Comparison of ENCODE assay signal across 21 cellular contexts in genomic region chr11:6457581-6458320, GRCh38. TPM values are rescaled to one million over a fixed set of nuclear protein-coding genes. Genes with fewer than 3 reads are reported as not detected.
DNase-seq lines count a peak whose midpoint lies in the region; ATAC-seq, FAIRE-seq and TF ChIP-seq lines count a peak whose summit lies in the region.
"Had no signal": no experiment of that assay in that cellular context is flagged by ENCODE, and none has a peak within 500 bp of the region (broad histone marks: within the 10 kb centered on the region; RNA-seq: fewer than 3 reads in every experiment).

No MANE protein-coding gene starts in this region.

- H3K9ac ChIP-seq in HepG2 (ENCODE audit: insufficient read depth, low read depth, low read length) = no peak overlapping the region
- H3K9ac ChIP-seq: BLaER1 had no signal

- H3K4me1 ChIP-seq in HepG2 (ENCODE audit: insufficient read depth, low read length) = no peaks in the 10 kb centered on the region
- H3K4me1 ChIP-seq: BLaER1, SJCRH30 had no signal

- H4K20me1 ChIP-seq in HepG2 (ENCODE audit: insufficient read depth, low read length) = no peaks in the 10 kb centered on the region
- H4K20me1 ChIP-seq: BLaER1 had no signal

- 98% methylated on average over 23 of the region's 26 CpGs for WGBS in HepG2 (ENCODE audit: low lambda C conversion rate)

- no peaks in the 10 kb centered on the region for H3K9me3 ChIP-seq in HepG2 (ENCODE audit: low read length)
- H3K9me3 ChIP-seq: BLaER1, SJCRH30 had no signal

- peak; percentile 15 for ATAC-seq in esophagus mucosa
- peak; percentile 26 for ATAC-seq in sciatic nerve
- ATAC-seq in HepG2 = no peak
- ATAC-seq: SK-N-SH treated with all-trans-retinoic acid at 6 μM for 48 hours had no signal

- no peak overlapping the region for H3K4me2 ChIP-seq in HepG2 (ENCODE audit: low read depth, low read length)
- H3K4me2 ChIP-seq: BLaER1 had no signal

- no peak for FAIRE-seq in HepG2 (lab: Jason Lieb, UNC)
- FAIRE-seq: A204.1, D721Med, GM19239, H54 had no signal

- H3K27me3 ChIP-seq in H7 (ENCODE audit: control insufficient read depth, insufficient read depth, low read length) (no peaks in the 10 kb centered on the region), HepG2 (ENCODE audit: control insufficient read depth in 1 of 2, insufficient read depth in 2 of 2, low read length in 2 of 2) (no peaks in the 10 kb centered on the region)
- H3K27me3 ChIP-seq: BLaER1, SJCRH30 had no signal

- in situ Hi-C loops in HepG2 (cut with HindIII; ENCODE audit: extremely low pct_ligation_motif_present, low pct_unique_long_range_greater_than_20kb) = no loop called here

- DNase-seq in H7 (peak; percentile 35), sciatic nerve (ENCODE audit: low spot score) (no peak), NCI-H1092 treated with DMSO at 0.1 percent for 48 hours (lab: John Stamatoyannopoulos, UW) (no peak), pons (ENCODE audit: low spot score) (no peak), HepG2 (ENCODE audit: low spot score) (no peak)
- DNase-seq: CD4-positive, CD25-positive, alpha-beta regulatory T cell; Karpas-422; NCI-H1105; NCI-H146; NCI-H1930; NCI-H2107; NCI-H524 treated with DMSO at 0.1 percent for 48 hours; NCI-H774; SJCRH30 had no signal

- CTCF ChIA-PET in HepG2 (lab: Yijun Ruan, JAX; ENCODE audit: low intra/inter-chr PET ratio, low total read pairs) = no interaction called here

- no peak for TF ChIP-seq CTCF in HepG2 (CRISPR knock-in tag; IDR thresholded peaks at IDR 0.05)

- no peak for TF ChIP-seq POLR2A in HepG2 (IDR thresholded peaks at IDR 0.05; ENCODE audit: insufficient read depth in 1 of 2, low read depth in 2 of 2, low read length in 2 of 2)

- H3K36me3 ChIP-seq in H7 (replicated peaks; ENCODE audit: control insufficient read depth, insufficient read depth, low read length) (peaks cover 4% of the 10 kb centered on the region), HepG2 (replicated peaks in 1 of 2; ENCODE audit: control insufficient read depth in 1 of 2, insufficient read depth in 2 of 2, low read length in 2 of 2) (peaks cover 0 to 7% of the 10 kb centered on the region in 2 experiments; a peak in 3 of 5 replicates)
- H3K36me3 ChIP-seq: SJCRH30 had no signal

- no peak overlapping the region for H2AFZ ChIP-seq in HepG2 (ENCODE audit: low read length)

- no peaks in the 10 kb centered on the region for H3K79me2 ChIP-seq in HepG2 (ENCODE audit: insufficient read depth, low read length)

- H3K4me3 ChIP-seq in H7 (ENCODE audit: insufficient read depth, low read depth, low read length) (no peak overlapping the region), HepG2 (replicated peaks in 1 of 3; ENCODE audit: insufficient read depth in 1 of 3, low read depth in 2 of 3, low read length in 3 of 3) (no peak overlapping the region)
- H3K4me3 ChIP-seq: BLaER1, SJCRH30 had no signal

- TF ChIP-seq RAD21 in HepG2 (CRISPR knock-in tag; IDR thresholded peaks at IDR 0.05) = no peak

- no peak for TF ChIP-seq EP300 in HepG2 (IDR thresholded peaks at IDR 0.05; ENCODE audit: low read depth in 2 of 2, low read length in 2 of 2)
- no peak for TF ChIP-seq EP300 in HepG2 (CRISPR knock-in tag; IDR thresholded peaks at IDR 0.05; ENCODE audit: borderline replicate concordance)

- intact Hi-C loops in sciatic nerve (cut with DNase I) (no loop called here), HepG2 (cut with micrococcal nuclease; ENCODE audit: unreplicated experiment) (no loop called here)

- BruUV-seq in HepG2 (replicated peaks; lab: Mats Ljungman, UMichigan) = no TSS peak

- H3K27ac ChIP-seq in HepG2 (ENCODE audit: extremely low read length, insufficient read depth, low read length) = no peak overlapping the region
- H3K27ac ChIP-seq: BLaER1, SJCRH30 had no signal

- POLR2A ChIA-PET in HepG2 (lab: Yijun Ruan, JAX) = no interaction called here

RNA-seq across cellular contexts. Expression of gene TRIM3, which starts 16.0 kb away (rescaled TPM):
- total RNA-seq in H7 (2014; rRNA removed; shearing (Covaris generic)) = 18.3 and 24.9 TPM in 2 replicates
- total RNA-seq in esophagus mucosa = 2.7 TPM
- total RNA-seq in sciatic nerve = 24.6 TPM
- 2.8 and 6.3 TPM in 2 replicates for total RNA-seq in HepG2 (2016; rRNA removed; fragmentation: Illumina TruSeq; extraction: Trizol)
- 0.40 and 0.79 TPM in 2 replicates for total RNA-seq in HepG2 (2016; cell fraction: cytosol; rRNA removed; fragmentation: Illumina TruSeq; extraction: Trizol; ENCODE audit: low read depth)
- total RNA-seq in HepG2 (2016; cell fraction: insoluble cytoplasmic fraction; rRNA removed; fragmentation: Illumina TruSeq; extraction: Trizol) = 2.4 and 5.9 TPM in 2 replicates
- total RNA-seq in HepG2 (2016; cell fraction: membrane; rRNA removed; fragmentation: Illumina TruSeq; extraction: Trizol) = 1.2 and 1.5 TPM in 2 replicates
- 9.6 and 9.9 TPM in 2 replicates for total RNA-seq in HepG2 (2016; cell fraction: nucleus; rRNA removed; fragmentation: Illumina TruSeq; extraction: Trizol)
- 3.6 and 4.9 TPM in 2 replicates for polyA plus RNA-seq in HepG2 (2011; rRNA removed)
- 1.5 and 2.1 TPM in 2 replicates for polyA plus RNA-seq in HepG2 (2011; cell fraction: cytosol; rRNA removed)
- 25.2 and 26.5 TPM in 2 replicates for polyA plus RNA-seq in HepG2 (2011; cell fraction: nucleus; rRNA removed)
- polyA plus RNA-seq in HepG2 (2012) = 2.3 and 2.8 TPM in 2 replicates
- polyA plus RNA-seq in HepG2 (2016; cell fraction: cytosol; fragmentation: Illumina TruSeq; extraction: Trizol; ENCODE audit: low read depth) = 0.49 and 0.53 TPM in 2 replicates
- 1.6 and 2.7 TPM in 2 replicates for polyA plus RNA-seq in HepG2 (2016; cell fraction: insoluble cytoplasmic fraction; fragmentation: Illumina TruSeq; extraction: Trizol; ENCODE audit: low read depth)
- polyA plus RNA-seq in HepG2 (2016; cell fraction: membrane; fragmentation: Illumina TruSeq; extraction: Trizol; ENCODE audit: low read depth) = 0.80 and 1.3 TPM in 2 replicates
- polyA plus RNA-seq in HepG2 (2016; cell fraction: nucleus; fragmentation: Illumina TruSeq; extraction: Trizol; ENCODE audit: insufficient read depth, low read depth) = 25.5 and 27.0 TPM in 2 replicates
- 5.6 and 9.8 TPM in 2 replicates for polyA minus RNA-seq in HepG2 (2011; rRNA and poly(A)+ RNA removed; ENCODE audit: low replicate concordance)
- polyA minus RNA-seq in HepG2 (2011; cell fraction: cytosol; rRNA and poly(A)+ RNA removed) = 1.6 and 3.3 TPM in 2 replicates
- polyA minus RNA-seq in HepG2 (2011; cell fraction: nucleus; rRNA and poly(A)+ RNA removed) = 6.6 and 8.3 TPM in 2 replicates

RNA-seq across cellular contexts. Expression of gene HPX, which starts 17.0 kb away (rescaled TPM):
- 3.2 TPM in 1 of 2 replicates, not detected in the other for total RNA-seq in H7 (2014; rRNA removed; shearing (Covaris generic))
- total RNA-seq in esophagus mucosa = 0.64 TPM
- 2.8 TPM for total RNA-seq in sciatic nerve
- total RNA-seq in HepG2 (2016; rRNA removed; fragmentation: Illumina TruSeq; extraction: Trizol) = 29.6 and 57.4 TPM in 2 replicates
- total RNA-seq in HepG2 (2016; cell fraction: cytosol; rRNA removed; fragmentation: Illumina TruSeq; extraction: Trizol; ENCODE audit: low read depth) = 7.4 and 9.1 TPM in 2 replicates
- total RNA-seq in HepG2 (2016; cell fraction: insoluble cytoplasmic fraction; rRNA removed; fragmentation: Illumina TruSeq; extraction: Trizol) = 28.5 and 59.2 TPM in 2 replicates
- total RNA-seq in HepG2 (2016; cell fraction: membrane; rRNA removed; fragmentation: Illumina TruSeq; extraction: Trizol) = 9.6 and 11.3 TPM in 2 replicates
- total RNA-seq in HepG2 (2016; cell fraction: nucleus; rRNA removed; fragmentation: Illumina TruSeq; extraction: Trizol) = 60.0 and 62.1 TPM in 2 replicates
- 6.2 and 9.2 TPM in 2 replicates for polyA plus RNA-seq in HepG2 (2011; rRNA removed)
- 7.9 and 10.5 TPM in 2 replicates for polyA plus RNA-seq in HepG2 (2011; cell fraction: cytosol; rRNA removed)
- 6.2 and 6.6 TPM in 2 replicates for polyA plus RNA-seq in HepG2 (2011; cell fraction: nucleus; rRNA removed)
- polyA plus RNA-seq in HepG2 (2012) = 1.3 and 1.4 TPM in 2 replicates
- polyA plus RNA-seq in HepG2 (2016; cell fraction: cytosol; fragmentation: Illumina TruSeq; extraction: Trizol; ENCODE audit: low read depth) = 6.7 and 7.9 TPM in 2 replicates
- 28.3 and 32.1 TPM in 2 replicates for polyA plus RNA-seq in HepG2 (2016; cell fraction: insoluble cytoplasmic fraction; fragmentation: Illumina TruSeq; extraction: Trizol; ENCODE audit: low read depth)
- 8.6 and 17.5 TPM in 2 replicates for polyA plus RNA-seq in HepG2 (2016; cell fraction: membrane; fragmentation: Illumina TruSeq; extraction: Trizol; ENCODE audit: low read depth)
- 86.2 and 88.6 TPM in 2 replicates for polyA plus RNA-seq in HepG2 (2016; cell fraction: nucleus; fragmentation: Illumina TruSeq; extraction: Trizol; ENCODE audit: insufficient read depth, low read depth)
- 0.26 and 20.4 TPM in 2 replicates for polyA minus RNA-seq in HepG2 (2011; rRNA and poly(A)+ RNA removed; ENCODE audit: low replicate concordance)
- polyA minus RNA-seq in HepG2 (2011; cell fraction: cytosol; rRNA and poly(A)+ RNA removed) = 3.1 and 4.2 TPM in 2 replicates
- polyA minus RNA-seq in HepG2 (2011; cell fraction: nucleus; rRNA and poly(A)+ RNA removed) = 4.1 and 4.5 TPM in 2 replicates
- total RNA-seq: SJCRH30 had no signal
- polyA plus RNA-seq: CD4-positive, CD25-positive, alpha-beta regulatory T cell had no signal

RNA-seq across cellular contexts. Expression of gene ARFIP2, which starts 23.4 kb away (rescaled TPM):
- 56.0 and 57.1 TPM in 2 replicates for total RNA-seq in H7 (2014; rRNA removed; shearing (Covaris generic))
- 36.3 TPM for total RNA-seq in esophagus mucosa
- 35.0 TPM for total RNA-seq in sciatic nerve
- 58.9 and 60.2 TPM in 2 replicates for total RNA-seq in HepG2 (2016; rRNA removed; fragmentation: Illumina TruSeq; extraction: Trizol)
- total RNA-seq in HepG2 (2016; cell fraction: cytosol; rRNA removed; fragmentation: Illumina TruSeq; extraction: Trizol; ENCODE audit: low read depth) = 17.5 and 22.7 TPM in 2 replicates
- total RNA-seq in HepG2 (2016; cell fraction: insoluble cytoplasmic fraction; rRNA removed; fragmentation: Illumina TruSeq; extraction: Trizol) = 61.0 and 64.1 TPM in 2 replicates
- total RNA-seq in HepG2 (2016; cell fraction: membrane; rRNA removed; fragmentation: Illumina TruSeq; extraction: Trizol) = 47.3 and 49.4 TPM in 2 replicates
- total RNA-seq in HepG2 (2016; cell fraction: nucleus; rRNA removed; fragmentation: Illumina TruSeq; extraction: Trizol) = 42.8 and 48.3 TPM in 2 replicates
- polyA plus RNA-seq in HepG2 (2011; rRNA removed) = 56.6 TPM in 2 replicates
- polyA plus RNA-seq in HepG2 (2011; cell fraction: cytosol; rRNA removed) = 46.2 and 52.7 TPM in 2 replicates
- 94.3 and 111 TPM in 2 replicates for polyA plus RNA-seq in HepG2 (2011; cell fraction: nucleus; rRNA removed)
- polyA plus RNA-seq in HepG2 (2012) = 27.4 and 32.7 TPM in 2 replicates
- polyA plus RNA-seq in HepG2 (2016; cell fraction: cytosol; fragmentation: Illumina TruSeq; extraction: Trizol; ENCODE audit: low read depth) = 19.3 and 24.9 TPM in 2 replicates
- 64.8 and 65.3 TPM in 2 replicates for polyA plus RNA-seq in HepG2 (2016; cell fraction: insoluble cytoplasmic fraction; fragmentation: Illumina TruSeq; extraction: Trizol; ENCODE audit: low read depth)
- polyA plus RNA-seq in HepG2 (2016; cell fraction: membrane; fragmentation: Illumina TruSeq; extraction: Trizol; ENCODE audit: low read depth) = 38.0 and 38.5 TPM in 2 replicates
- 93.4 and 95.4 TPM in 2 replicates for polyA plus RNA-seq in HepG2 (2016; cell fraction: nucleus; fragmentation: Illumina TruSeq; extraction: Trizol; ENCODE audit: insufficient read depth, low read depth)
- 40.2 and 91.9 TPM in 2 replicates for polyA minus RNA-seq in HepG2 (2011; rRNA and poly(A)+ RNA removed; ENCODE audit: low replicate concordance)
- polyA minus RNA-seq in HepG2 (2011; cell fraction: cytosol; rRNA and poly(A)+ RNA removed) = 13.5 and 13.6 TPM in 2 replicates
- 52.7 and 55.4 TPM in 2 replicates for polyA minus RNA-seq in HepG2 (2011; cell fraction: nucleus; rRNA and poly(A)+ RNA removed)

RNA-seq across cellular contexts. Expression of gene TIMM10B, which starts 23.6 kb away (rescaled TPM):
- total RNA-seq in H7 (2014; rRNA removed; shearing (Covaris generic)) = 23.1 and 24.9 TPM in 2 replicates
- total RNA-seq in esophagus mucosa = 24.8 TPM
- 51.5 TPM for total RNA-seq in sciatic nerve
- 39.5 and 60.1 TPM in 2 replicates for total RNA-seq in HepG2 (2016; rRNA removed; fragmentation: Illumina TruSeq; extraction: Trizol)
- 10.8 and 13.1 TPM in 2 replicates for total RNA-seq in HepG2 (2016; cell fraction: cytosol; rRNA removed; fragmentation: Illumina TruSeq; extraction: Trizol; ENCODE audit: low read depth)
- total RNA-seq in HepG2 (2016; cell fraction: insoluble cytoplasmic fraction; rRNA removed; fragmentation: Illumina TruSeq; extraction: Trizol) = 43.3 and 66.3 TPM in 2 replicates
- total RNA-seq in HepG2 (2016; cell fraction: membrane; rRNA removed; fragmentation: Illumina TruSeq; extraction: Trizol) = 26.2 and 32.5 TPM in 2 replicates
- total RNA-seq in HepG2 (2016; cell fraction: nucleus; rRNA removed; fragmentation: Illumina TruSeq; extraction: Trizol) = 41.4 and 43.0 TPM in 2 replicates
- 34.9 and 38.5 TPM in 2 replicates for polyA plus RNA-seq in HepG2 (2011; rRNA removed)
- polyA plus RNA-seq in HepG2 (2011; cell fraction: cytosol; rRNA removed) = 34.0 and 35.1 TPM in 2 replicates
- 67.7 and 87.1 TPM in 2 replicates for polyA plus RNA-seq in HepG2 (2011; cell fraction: nucleus; rRNA removed)
- polyA plus RNA-seq in HepG2 (2012) = 20.8 and 27.0 TPM in 2 replicates
- 11.9 and 14.7 TPM in 2 replicates for polyA plus RNA-seq in HepG2 (2016; cell fraction: cytosol; fragmentation: Illumina TruSeq; extraction: Trizol; ENCODE audit: low read depth)
- polyA plus RNA-seq in HepG2 (2016; cell fraction: insoluble cytoplasmic fraction; fragmentation: Illumina TruSeq; extraction: Trizol; ENCODE audit: low read depth) = 45.0 and 46.2 TPM in 2 replicates
- 19.4 and 23.0 TPM in 2 replicates for polyA plus RNA-seq in HepG2 (2016; cell fraction: membrane; fragmentation: Illumina TruSeq; extraction: Trizol; ENCODE audit: low read depth)
- 39.7 and 43.3 TPM in 2 replicates for polyA plus RNA-seq in HepG2 (2016; cell fraction: nucleus; fragmentation: Illumina TruSeq; extraction: Trizol; ENCODE audit: insufficient read depth, low read depth)
- 42.9 and 55.1 TPM in 2 replicates for polyA minus RNA-seq in HepG2 (2011; rRNA and poly(A)+ RNA removed; ENCODE audit: low replicate concordance)
- polyA minus RNA-seq in HepG2 (2011; cell fraction: cytosol; rRNA and poly(A)+ RNA removed) = 12.4 and 20.8 TPM in 2 replicates
- 102 and 116 TPM in 2 replicates for polyA minus RNA-seq in HepG2 (2011; cell fraction: nucleus; rRNA and poly(A)+ RNA removed)

RNA-seq across cellular contexts. Expression of gene APBB1, which starts 38.9 kb away (rescaled TPM):
- total RNA-seq in H7 (2014; rRNA removed; shearing (Covaris generic)) = 42.5 and 57.2 TPM in 2 replicates
- total RNA-seq in esophagus mucosa (2.6 TPM), sciatic nerve (65.5 TPM), HepG2 (2016; rRNA removed; fragmentation: Illumina TruSeq; extraction: Trizol) (2.4 and 3.5 TPM in 2 replicates)
- 1.0 and 1.7 TPM in 2 replicates for total RNA-seq in HepG2 (2016; cell fraction: cytosol; rRNA removed; fragmentation: Illumina TruSeq; extraction: Trizol; ENCODE audit: low read depth)
- 2.1 and 2.8 TPM in 2 replicates for total RNA-seq in HepG2 (2016; cell fraction: insoluble cytoplasmic fraction; rRNA removed; fragmentation: Illumina TruSeq; extraction: Trizol)
- total RNA-seq in HepG2 (2016; cell fraction: membrane; rRNA removed; fragmentation: Illumina TruSeq; extraction: Trizol) = 1.9 and 2.4 TPM in 2 replicates
- total RNA-seq in HepG2 (2016; cell fraction: nucleus; rRNA removed; fragmentation: Illumina TruSeq; extraction: Trizol) = 1.5 and 2.5 TPM in 2 replicates
- polyA plus RNA-seq in HepG2 (2011; rRNA removed) = 1.7 and 2.4 TPM in 2 replicates
- polyA plus RNA-seq in HepG2 (2011; cell fraction: cytosol; rRNA removed) = 1.7 and 1.8 TPM in 2 replicates
- polyA plus RNA-seq in HepG2 (2011; cell fraction: nucleus; rRNA removed) = 3.0 and 5.2 TPM in 2 replicates
- polyA plus RNA-seq in HepG2 (2012) = 0.78 and 1.0 TPM in 2 replicates
- polyA plus RNA-seq in HepG2 (2016; cell fraction: cytosol; fragmentation: Illumina TruSeq; extraction: Trizol; ENCODE audit: low read depth) = 1.1 and 1.3 TPM in 2 replicates
- polyA plus RNA-seq in HepG2 (2016; cell fraction: insoluble cytoplasmic fraction; fragmentation: Illumina TruSeq; extraction: Trizol; ENCODE audit: low read depth) = 1.9 and 2.0 TPM in 2 replicates
- polyA plus RNA-seq in HepG2 (2016; cell fraction: membrane; fragmentation: Illumina TruSeq; extraction: Trizol; ENCODE audit: low read depth) = 1.4 and 1.5 TPM in 2 replicates
- 2.7 and 3.0 TPM in 2 replicates for polyA plus RNA-seq in HepG2 (2016; cell fraction: nucleus; fragmentation: Illumina TruSeq; extraction: Trizol; ENCODE audit: insufficient read depth, low read depth)
- 0.37 and 2.9 TPM in 2 replicates for polyA minus RNA-seq in HepG2 (2011; rRNA and poly(A)+ RNA removed; ENCODE audit: low replicate concordance)
- 0.44 and 2.0 TPM in 2 replicates for polyA minus RNA-seq in HepG2 (2011; cell fraction: cytosol; rRNA and poly(A)+ RNA removed)
- polyA minus RNA-seq in HepG2 (2011; cell fraction: nucleus; rRNA and poly(A)+ RNA removed) = 1.9 and 2.4 TPM in 2 replicates
